ENCODE assay signal across 21 cellular contexts in genomic region chr12:121116318-121117225, GRCh38.
"Had no signal": no experiment of that assay in that cellular context is flagged by ENCODE, and none has a peak within 500 bp of the region (broad histone marks: within the 10 kb centered on the region; RNA-seq: fewer than 3 reads in every experiment).

No MANE protein-coding gene starts in this region.

- H3K36me3 ChIP-seq: SJCRH30 had no signal

- H3K9me3 ChIP-seq: SJCRH30 had no signal

- H3K27ac ChIP-seq: HL-60, KMS-11, SJCRH30 had no signal

- H3K4me3 ChIP-seq: SJCRH30 had no signal

- ATAC-seq: SK-N-SH treated with all-trans-retinoic acid at 6 μM for 48 hours had no signal

- H3K27me3 ChIP-seq: SJCRH30 had no signal

- DNase-seq: IMR-90, Kasumi-1, MM.1S, NCI-H1092 treated with DMSO at 0.1 percent for 48 hours, NCI-H1436, NCI-H187, NCI-H2029, NCI-H2081 treated with DMSO at 0.1 percent for 48 hours, NCI-H2171, NCI-H226, NCI-H446, NCI-H510A, NCI-H524 treated with DMSO at 0.1 percent for 48 hours, NCI-H69, NCI-H774, RPMI8226, SHP77, SJCRH30 had no signal

- H3K9ac ChIP-seq: KMS-11 had no signal
